ENCODE assay signal across 2 cellular contexts in genomic region chr1:172600615-172601014, GRCh38.
TF ChIP-seq lines count a peak whose summit lies in the region.

No MANE protein-coding gene starts in this region.

TF ChIP-seq in GM23338, 12 proteins besides CTCF, POLR2A, EP300 and RAD21:
- TF ChIP-seq STAT1 (IDR thresholded peaks at IDR 0.05; ENCODE audit: unreplicated experiment) (no peak), ZNF331 (CRISPR knock-in tag; IDR thresholded peaks at IDR 0.05; ENCODE audit: low read depth) (no peak), ZNF462 (CRISPR knock-in tag; IDR thresholded peaks at IDR 0.05) (no peak)

TF ChIP-seq in IMR-90, 13 proteins besides CTCF, POLR2A, EP300 and RAD21:
- TF ChIP-seq NFE2L2 (IDR thresholded peaks at IDR 0.05; ENCODE audit: low read depth, low read length) (no peak), FOS (IDR thresholded peaks at IDR 0.05; ENCODE audit: low read depth, low read length) (no peak), MAFK (IDR thresholded peaks at IDR 0.05; ENCODE audit: low read depth, low read length) (no peak), CHD1 (IDR thresholded peaks at IDR 0.05; ENCODE audit: low read depth, low read length) (no peak), RFX5 (IDR thresholded peaks at IDR 0.05; ENCODE audit: low read depth, low read length) (no peak), MAZ (IDR thresholded peaks at IDR 0.05; ENCODE audit: borderline replicate concordance, low read depth, low read length) (no peak), CEBPB (IDR thresholded peaks at IDR 0.05; ENCODE audit: low read depth, low read length) (no peak), SMC3 (IDR thresholded peaks at IDR 0.05; ENCODE audit: low read depth, low read length) (no peak), ELK1 (IDR thresholded peaks at IDR 0.05; ENCODE audit: borderline replicate concordance, low read depth, low read length) (no peak), RCOR1 (IDR thresholded peaks at IDR 0.05; ENCODE audit: insufficient replicate concordance, low read length) (no peak), BHLHE40 (IDR thresholded peaks at IDR 0.05; ENCODE audit: low read depth, low read length) (no peak)
